17 cellular contexts compared by ENCODE assay signal in the genomic region with DNA sequence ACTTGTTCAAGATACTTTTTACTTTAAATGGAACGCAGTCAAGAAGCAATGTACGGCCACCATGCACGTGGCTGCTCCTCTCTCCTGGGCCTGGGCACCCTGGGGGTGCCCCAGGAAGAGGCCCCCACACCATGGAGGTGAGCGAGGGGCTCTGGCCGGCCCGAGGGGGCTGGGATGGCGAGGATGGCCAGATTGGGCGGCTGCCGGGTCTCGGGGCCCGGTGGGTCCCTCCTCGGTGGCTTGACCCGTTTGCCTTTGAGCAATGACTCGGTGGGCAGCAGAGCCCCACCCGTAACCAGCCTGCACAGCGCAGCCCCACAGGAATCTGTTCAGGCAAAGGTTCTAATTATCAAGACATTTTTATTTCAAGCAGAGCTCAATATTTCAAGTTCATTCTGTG.
"Had no signal": no experiment of that assay in that cellular context is flagged by ENCODE, and none has a peak within 500 bp of the region (broad histone marks: within the 10 kb centered on the region; RNA-seq: fewer than 3 reads in every experiment).

No MANE protein-coding gene starts in this region.

- ATAC-seq: activated CD8-positive, alpha-beta T cell treated with anti-CD3 and anti-CD28 coated beads, Interleukin-2, amount 10 ng/mL, durations not matched to agents 7 days and 5 days; heart left ventricle; left cardiac atrium; stimulated activated effector memory CD8-positive, alpha-beta T cell treated with anti-CD3 and anti-CD28 coated beads, Interleukin-12 subunit alpha, Interleukin-12 subunit beta, amount 100 ng/mL, for 72 hours; stimulated activated naive CD8-positive, alpha-beta T cell treated with anti-CD3 and anti-CD28 coated beads, Interleukin-15, amount 100 ng/mL, for 72 hours had no signal

- H3K27me3 ChIP-seq: vagina had no signal

- H3K4me3 ChIP-seq: heart left ventricle, tibial nerve, vagina had no signal

- H3K27ac ChIP-seq: tibial nerve, vagina, VCaP had no signal

- H3K4me1 ChIP-seq: vagina had no signal

- H3K9me3 ChIP-seq: heart left ventricle, tibial nerve, vagina had no signal

- DNase-seq: activated CD4-positive, alpha-beta T cell treated with anti-CD3 and anti-CD28 coated beads, Interleukin-2, amount 50 U/mL, for 1 hour; activated CD4-positive, CD25-positive, alpha-beta regulatory T cell treated with anti-CD3 and anti-CD28 coated beads, Interleukin-2, amount 50 U/mL, for 72 hours; activated CD8-positive, alpha-beta T cell treated with anti-CD3 and anti-CD28 coated beads, Interleukin-2, amount 10 ng/mL, durations not matched to agents 7 days and 5 days; activated gamma-delta T cell treated with Interleukin-2 at 50 U/mL for 16 hours; effector CD4-positive, alpha-beta T cell; left cardiac atrium; mesendoderm; naive B cell; occipital lobe; retina; stimulated activated CD4-positive, alpha-beta T cell treated with anti-CD3 and anti-CD28 coated beads, Interleukin-1b, Interleukin-23, amount 100 ng/mL, for 48 hours had no signal

- H3K36me3 ChIP-seq: heart left ventricle, tibial nerve, vagina had no signal
